ENCODE assay signal across 8 cellular contexts in the genomic region with DNA sequence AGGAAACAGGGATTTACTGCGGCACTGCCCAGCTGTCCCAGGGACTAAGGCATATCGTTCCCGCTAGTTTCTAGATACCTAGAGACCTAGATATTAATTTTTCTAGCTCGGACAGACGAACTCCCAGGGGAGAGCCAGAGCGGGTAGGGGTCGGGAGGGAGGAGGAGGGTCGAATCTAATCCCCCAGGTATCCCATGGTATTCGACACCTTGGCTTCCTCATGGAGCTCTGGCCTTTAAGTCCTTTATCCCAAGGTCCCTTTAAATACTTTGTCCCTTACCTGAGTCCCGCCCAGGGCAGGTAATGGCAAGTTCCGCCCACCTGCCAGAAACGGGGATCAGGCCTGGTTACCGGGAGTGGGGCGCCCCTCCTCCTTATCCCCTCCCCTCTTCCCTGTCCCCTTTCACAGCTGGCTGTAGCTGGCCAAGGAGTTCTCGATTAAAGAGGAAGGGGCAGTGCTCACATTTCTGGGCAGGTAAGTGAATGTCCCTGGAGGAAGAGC. TPM values are rescaled to one million over a fixed set of nuclear protein-coding genes. Genes with fewer than 3 reads are reported as not detected.
DNase-seq lines count a peak whose midpoint lies in the region; ATAC-seq, FAIRE-seq and TF ChIP-seq lines count a peak whose summit lies in the region.

Gene PRRG2, plus strand, starts transcription at position 310 of the 502 bp plus-strand sequence. CDS start 1,904 bp downstream, outside the sequence.

- no peak for TF ChIP-seq POLR2A in H54 (IDR thresholded peaks at IDR 0.05; ENCODE audit: low read depth, low read length)

- no peak for TF ChIP-seq CTCF in HEK293 (tag by site-specific recombination; IDR thresholded peaks at IDR 0.05)
- TF ChIP-seq CTCF in WERI-Rb-1 (IDR thresholded peaks at IDR 0.05; ENCODE audit: low read depth, low read length): no peak

- H3K4me1 ChIP-seq in HEK293 (ENCODE audit: control insufficient read depth, insufficient read depth, low read length) (peaks cover 9% of the 10 kb centered on the region), skeletal muscle tissue (ENCODE audit: control insufficient read depth in 3 of 3, insufficient read depth in 3 of 3, low read length in 3 of 3) (peaks cover 18 to 36% (median 31%) of the 10 kb centered on the region in 3 donors)

- H3K27me3 ChIP-seq in WERI-Rb-1 (ENCODE audit: insufficient read depth, low read depth, severe bottlenecking) (no peaks in the 10 kb centered on the region), skeletal muscle tissue (ENCODE audit: control insufficient read depth in 3 of 3, insufficient read depth in 3 of 3, low read length in 3 of 3) (no peaks in the 10 kb centered on the region)

- peak; percentile 2 for ATAC-seq in left ventricle myocardium superior
- ATAC-seq in HG03135 (IDR thresholded peaks at IDR 0.05; ENCODE audit: unreplicated experiment): no peak

- CTCF ChIA-PET in HEK293 (lab: Yijun Ruan, JAX): interaction anchor here (1.1 to 4.6 kb wide), 5 partner anchors 11 to 96 kb away, joined by 3 to 52 read pairs (median 4); partner anchors contain the start of gene PRMT1

- H3K9ac ChIP-seq in skeletal muscle tissue (ENCODE audit: low read depth in 1 of 3, low read length in 3 of 3): peak within 1 kb of the TSS; percentile 88 to 99 (median 99)

- POLR2A ChIA-PET in HEK293 (lab: Yijun Ruan, JAX): interaction anchor here (0.6 to 4.8 kb wide), 24 partner anchors 10 to 267 kb away, joined by 3 to 116 read pairs (median 5); partner anchors contain the start of genes ALDH16A1, BCL2L12, FUZ and IRF3

- no peak for FAIRE-seq in H54 (lab: Jason Lieb, UNC)

- intact Hi-C loops in left ventricle myocardium superior (cut with micrococcal nuclease): no loop called here

- no peaks in the 10 kb centered on the region for H3K9me3 ChIP-seq in HEK293 (ENCODE audit: control insufficient read depth, insufficient read depth, low read depth, low read length)
- H3K9me3 ChIP-seq in WERI-Rb-1 (ENCODE audit: severe bottlenecking): no peaks in the 10 kb centered on the region
- no peaks in the 10 kb centered on the region for H3K9me3 ChIP-seq in skeletal muscle tissue (ENCODE audit: control insufficient read depth in 3 of 3, low read length in 3 of 3)

- H3K36me3 ChIP-seq in HEK293 (ENCODE audit: control insufficient read depth in 2 of 2, insufficient read depth in 1 of 2, low read length in 2 of 2) (peaks cover 8 to 11% of the 10 kb centered on the region in 2 experiments; a peak in 2 of 3 replicates), WERI-Rb-1 (peaks cover 3% of the 10 kb centered on the region), skeletal muscle tissue (ENCODE audit: control insufficient read depth in 3 of 3, insufficient read depth in 3 of 3, low read length in 3 of 3) (peaks cover 3 to 4% (median 3%) of the 10 kb centered on the region in 3 donors)

- peak within 1 kb of the TSS; percentile 67 for H3K4me3 ChIP-seq in HEK293 (ENCODE audit: low read depth, low read length)
- peak within 1 kb of the TSS; percentile 93 for H3K4me3 ChIP-seq in WERI-Rb-1 (ENCODE audit: low read depth, low read length)
- peak within 1 kb of the TSS; percentile 88 to 100 (median 98) for H3K4me3 ChIP-seq in skeletal muscle tissue (ENCODE audit: low read length in 3 of 3)

- DNase-seq in WERI-Rb-1 (no peak), left ventricle myocardium superior (no peak), anterior cingulate cortex (lab: John Stamatoyannopoulos, UW) (no peak), H54 (ENCODE audit: insufficient read length, low spot score) (no peak)
- DNase-seq in effector CD8-positive, alpha-beta T cell (lab: John Stamatoyannopoulos, UW): no peak

- H3K27ac ChIP-seq in HEK293 (ENCODE audit: extremely low read depth, low read depth, low read length): peak within 1 kb of the TSS; percentile 58
- peak within 1 kb of the TSS; percentile 72 for H3K27ac ChIP-seq in WERI-Rb-1
- H3K27ac ChIP-seq in skeletal muscle tissue (ENCODE audit: low read depth, low read length): peak within 1 kb of the TSS; percentile 80

TF ChIP-seq in HEK293, 187 proteins besides CTCF, POLR2A, EP300 and RAD21:
- TF ChIP-seq ZNF692 (tag by site-specific recombination; IDR thresholded peaks at IDR 0.05): no peak
- no peak for TF ChIP-seq ZSCAN18 (tag by site-specific recombination; IDR thresholded peaks at IDR 0.05)
- TF ChIP-seq ZNF354C (tag by site-specific recombination; IDR thresholded peaks at IDR 0.05; ENCODE audit: borderline replicate concordance, low read depth): no peak
- no peak for TF ChIP-seq ZNF670 (tag by site-specific recombination; IDR thresholded peaks at IDR 0.05; ENCODE audit: low read depth)
- TF ChIP-seq ZNF404 (tag by site-specific recombination; IDR thresholded peaks at IDR 0.05): no peak
- no peak for TF ChIP-seq ZNF175 (tag by site-specific recombination; IDR thresholded peaks at IDR 0.05)
- TF ChIP-seq ZNF776 (tag by site-specific recombination; IDR thresholded peaks at IDR 0.05; ENCODE audit: borderline replicate concordance): no peak
- no peak for TF ChIP-seq GFI1B (tag by site-specific recombination; IDR thresholded peaks at IDR 0.05)
- TF ChIP-seq ZNF76 (tag by site-specific recombination; IDR thresholded peaks at IDR 0.05; ENCODE audit: borderline replicate concordance, low read depth): no peak
- TF ChIP-seq ZBTB7A (tag by site-specific recombination; IDR thresholded peaks at IDR 0.05; ENCODE audit: low read depth): no peak
- TF ChIP-seq, protein P1, sequence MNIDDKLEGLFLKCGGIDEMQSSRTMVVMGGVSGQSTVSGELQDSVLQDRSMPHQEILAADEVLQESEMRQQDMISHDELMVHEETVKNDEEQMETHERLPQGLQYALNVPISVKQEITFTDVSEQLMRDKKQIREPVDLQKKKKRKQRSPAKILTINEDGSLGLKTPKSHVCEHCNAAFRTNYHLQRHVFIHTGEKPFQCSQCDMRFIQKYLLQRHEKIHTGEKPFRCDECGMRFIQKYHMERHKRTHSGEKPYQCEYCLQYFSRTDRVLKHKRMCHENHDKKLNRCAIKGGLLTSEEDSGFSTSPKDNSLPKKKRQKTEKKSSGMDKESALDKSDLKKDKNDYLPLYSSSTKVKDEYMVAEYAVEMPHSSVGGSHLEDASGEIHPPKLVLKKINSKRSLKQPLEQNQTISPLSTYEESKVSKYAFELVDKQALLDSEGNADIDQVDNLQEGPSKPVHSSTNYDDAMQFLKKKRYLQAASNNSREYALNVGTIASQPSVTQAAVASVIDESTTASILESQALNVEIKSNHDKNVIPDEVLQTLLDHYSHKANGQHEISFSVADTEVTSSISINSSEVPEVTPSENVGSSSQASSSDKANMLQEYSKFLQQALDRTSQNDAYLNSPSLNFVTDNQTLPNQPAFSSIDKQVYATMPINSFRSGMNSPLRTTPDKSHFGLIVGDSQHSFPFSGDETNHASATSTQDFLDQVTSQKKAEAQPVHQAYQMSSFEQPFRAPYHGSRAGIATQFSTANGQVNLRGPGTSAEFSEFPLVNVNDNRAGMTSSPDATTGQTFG (tag by site-specific recombination; IDR thresholded peaks at IDR 0.05; ENCODE audit: borderline replicate concordance): no peak
- no peak for TF ChIP-seq ZBTB20 (tag by site-specific recombination; IDR thresholded peaks at IDR 0.05)
- TF ChIP-seq, protein P2, sequence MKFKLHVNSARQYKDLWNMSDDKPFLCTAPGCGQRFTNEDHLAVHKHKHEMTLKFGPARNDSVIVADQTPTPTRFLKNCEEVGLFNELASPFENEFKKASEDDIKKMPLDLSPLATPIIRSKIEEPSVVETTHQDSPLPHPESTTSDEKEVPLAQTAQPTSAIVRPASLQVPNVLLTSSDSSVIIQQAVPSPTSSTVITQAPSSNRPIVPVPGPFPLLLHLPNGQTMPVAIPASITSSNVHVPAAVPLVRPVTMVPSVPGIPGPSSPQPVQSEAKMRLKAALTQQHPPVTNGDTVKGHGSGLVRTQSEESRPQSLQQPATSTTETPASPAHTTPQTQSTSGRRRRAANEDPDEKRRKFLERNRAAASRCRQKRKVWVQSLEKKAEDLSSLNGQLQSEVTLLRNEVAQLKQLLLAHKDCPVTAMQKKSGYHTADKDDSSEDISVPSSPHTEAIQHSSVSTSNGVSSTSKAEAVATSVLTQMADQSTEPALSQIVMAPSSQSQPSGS (tag by site-specific recombination; IDR thresholded peaks at IDR 0.05; ENCODE audit: low read depth): no peak
- TF ChIP-seq OVOL3 (tag by site-specific recombination; IDR thresholded peaks at IDR 0.05): no peak
TF ChIP-seq in HEK293: peak in this region for 0.

RNA-seq across cellular contexts. Expression of gene PRRG2, which starts in this region (rescaled TPM):
- total RNA-seq in left ventricle myocardium superior (1.3 TPM), skeletal muscle tissue (not detected)
